8 cellular contexts compared by ENCODE assay signal in the genomic region with DNA sequence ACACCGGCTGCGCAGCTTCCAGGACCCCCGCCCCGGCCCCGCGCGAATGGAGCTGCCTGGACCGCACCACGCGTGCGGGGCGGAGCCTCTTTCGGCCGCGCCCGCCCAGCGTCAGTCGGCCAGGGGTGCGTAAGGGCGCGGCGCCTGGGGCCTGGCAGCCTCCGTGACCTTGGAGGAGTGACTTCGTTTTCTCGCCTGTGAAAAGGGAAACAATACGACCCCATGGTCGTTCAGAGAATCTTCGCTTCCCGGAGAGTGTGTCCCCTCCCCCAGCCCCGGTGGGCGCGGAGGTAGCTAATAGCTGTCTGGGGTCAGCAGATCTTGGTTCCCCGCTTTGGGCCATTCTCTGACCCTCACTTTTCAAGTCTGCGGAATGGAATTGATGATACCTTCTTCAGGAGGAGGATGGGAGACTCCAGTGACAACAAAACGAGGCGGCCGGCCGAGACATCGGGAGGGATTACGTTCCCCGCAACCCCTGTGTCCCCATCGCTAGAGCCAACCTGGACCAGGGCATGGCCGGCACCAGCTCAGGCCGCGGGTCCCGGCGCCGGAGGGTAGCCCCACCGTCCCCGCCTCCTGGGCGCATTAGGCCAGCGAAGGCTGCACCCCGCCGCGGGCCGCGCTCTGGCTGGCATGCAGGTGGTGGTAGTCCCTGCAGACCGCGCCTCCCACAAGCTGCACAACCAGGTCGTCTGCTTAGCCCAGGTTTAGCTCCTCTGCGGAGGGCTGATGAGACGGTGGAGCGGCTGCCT. TPM values are rescaled to one million over a fixed set of nuclear protein-coding genes. Genes with fewer than 3 reads are reported as not detected.
DNase-seq lines count a peak whose midpoint lies in the region; ATAC-seq and TF ChIP-seq lines count a peak whose summit lies in the region.

No MANE protein-coding gene starts in this region.

- peaks cover 4% of the 10 kb centered on the region for H3F3A ChIP-seq in smooth muscle cell (ENCODE audit: low read depth)

- under 1% methylated on average over 61 of the region's 63 CpGs for WGBS in smooth muscle cell (ENCODE audit: low lambda C conversion rate)

- no peaks in the 10 kb centered on the region for H3K36me3 Mint-ChIP-seq in brain

- H3K4me3 ChIP-seq in iPS-20b (ENCODE audit: low read length) (peak overlapping the region; percentile 92), smooth muscle cell (peak overlapping the region; percentile 78)

- H3K9me3 Mint-ChIP-seq in brain: no peaks in the 10 kb centered on the region

- peaks cover 14% of the 10 kb centered on the region for H3K4me1 ChIP-seq in iPS-20b (ENCODE audit: insufficient read depth, low read length)
- H3K4me1 ChIP-seq in smooth muscle cell (ENCODE audit: low read depth): peaks cover 18% of the 10 kb centered on the region

- H3K9ac ChIP-seq in iPS-20b (ENCODE audit: low read depth, low read length) (peak overlapping the region; percentile 72; the same call in 1 of the 2 replicates), smooth muscle cell (ENCODE audit: low read depth) (peak overlapping the region; percentile 34)

- H3K9me3 ChIP-seq in iPS-20b (ENCODE audit: insufficient read depth, low read depth, low read length) (no peaks in the 10 kb centered on the region), smooth muscle cell (replicated peaks; ENCODE audit: low read depth) (no peaks in the 10 kb centered on the region)

- in situ Hi-C loops in GM13977 (cut with MboI; ENCODE audit: low pct_unique_long_range_greater_than_20kb, low sequenced_read_pairs, unreplicated experiment): no loop called here

- H3K27ac Mint-ChIP-seq in brain: peak overlapping the region; percentile 88 to 95 (median 89)

- H3K4me2 ChIP-seq in smooth muscle cell: peak overlapping the region; percentile 97

- ATAC-seq in HG02642 (IDR thresholded peaks at IDR 0.05; ENCODE audit: poor library complexity, unreplicated experiment): peak; percentile 72

- no peaks in the 10 kb centered on the region for H4K20me1 ChIP-seq in smooth muscle cell (ENCODE audit: low read depth)

- H3K36me3 ChIP-seq in iPS-20b (ENCODE audit: insufficient read depth, low read depth, low read length) (no peaks in the 10 kb centered on the region), smooth muscle cell (ENCODE audit: low read depth) (no peaks in the 10 kb centered on the region)

- H3K4me1 Mint-ChIP-seq in brain: peaks cover 50% of the 10 kb centered on the region

- no peaks in the 10 kb centered on the region for H3K79me2 ChIP-seq in smooth muscle cell (ENCODE audit: low read depth)

- H3K27me3 Mint-ChIP-seq in brain: peaks cover 14% of the 10 kb centered on the region

- H3K4me3 Mint-ChIP-seq in brain: peak overlapping the region; percentile 92 to 97 (median 95)

- peak overlapping the region; percentile 93 for H2AFZ ChIP-seq in smooth muscle cell (ENCODE audit: low read depth)

- H3K27ac ChIP-seq in iPS-20b (ENCODE audit: low read length) (no peak overlapping the region), smooth muscle cell (ENCODE audit: low read depth) (peak overlapping the region; percentile 10)

- TF ChIP-seq CTCF in GM13977 (IDR thresholded peaks at IDR 0.05; ENCODE audit: extremely low read depth, insufficient read depth, missing control alignments) (no peak), brain (conservative IDR thresholded peaks at IDR 0.05) (no peak), smooth muscle cell (IDR thresholded peaks at IDR 0.05; ENCODE audit: borderline replicate concordance, insufficient read depth, poor library complexity, severe bottlenecking) (no peak)

- H3K27me3 ChIP-seq in iPS-20b (ENCODE audit: insufficient read depth, low read length) (peaks cover 25% of the 10 kb centered on the region; the same call in 1 of the 2 replicates), smooth muscle cell (ENCODE audit: low read depth) (no peaks in the 10 kb centered on the region)

- peak; percentile 80 for DNase-seq in GM13977 (ENCODE audit: low spot score)
- peak; percentile 41 for DNase-seq in NCI-H1105 (lab: John Stamatoyannopoulos, UW)
- peak; percentile 22 for DNase-seq in T1000 (lab: John Stamatoyannopoulos, UW)
- DNase-seq in smooth muscle cell (lab: John Stamatoyannopoulos, UW; ENCODE audit: unreplicated experiment): no peak
- DNase-seq in hepatic stellate cell (ENCODE audit: low spot score): no peak

RNA-seq across cellular contexts. Expression of a gene that starts 5.5 kb away (rescaled TPM):
- 0.29 TPM for polyA plus RNA-seq in brain (ENCODE audit: insufficient read depth, low read depth, low replicate concordance)
- total RNA-seq in smooth muscle cell: 0.09 and 0.13 TPM in 2 replicates
- 0.08 TPM in 1 of 2 replicates, not detected in the other for polyA plus RNA-seq in smooth muscle cell

RNA-seq across cellular contexts. Expression of a gene that starts 6.4 kb away (rescaled TPM):
- 37.3 TPM for polyA plus RNA-seq in brain (ENCODE audit: insufficient read depth, low read depth, low replicate concordance)
- 5.7 and 9.0 TPM in 2 replicates for total RNA-seq in smooth muscle cell
- polyA plus RNA-seq in smooth muscle cell: 6.8 and 8.9 TPM in 2 replicates

Comparison
In these comparisons a context has a peak if more than half of its experiments do, and no peak if none do; other contexts are left out.
1. DNase-seq: peak in GM13977 (single experiment), NCI-H1105 (single experiment) and T1000 (single experiment); none in smooth muscle cell (single experiment) and hepatic stellate cell (single experiment).